21 cellular contexts compared by ENCODE assay signal in genomic region chr6:140017470-140017869, GRCh38.
A peak's percentile ranks its signal among the peaks of the same experiment; 100 is the strongest.
DNase-seq lines count a peak whose midpoint lies in the region; ATAC-seq, FAIRE-seq and TF ChIP-seq lines count a peak whose summit lies in the region.
"Had no signal": no experiment of that assay in that cellular context is flagged by ENCODE, and none has a peak within 500 bp of the region (broad histone marks: within the 10 kb centered on the region; RNA-seq: fewer than 3 reads in every experiment).

No MANE protein-coding gene starts in this region.

- H3K4me2 ChIP-seq in HepG2 (ENCODE audit: low read depth, low read length), result no peak overlapping the region
- H3K4me2 ChIP-seq in PC-3 (ENCODE audit: low read length), result no peak overlapping the region
- H3K4me2 ChIP-seq: BLaER1, GM23338 had no signal

- CTCF ChIA-PET in HepG2 (lab: Yijun Ruan, JAX; ENCODE audit: low intra/inter-chr PET ratio, low total read pairs), result no interaction called here
- CTCF ChIA-PET in PC-3 (lab: Charles Lee), result no interaction called here

- H3K9ac ChIP-seq in HepG2 (ENCODE audit: insufficient read depth, low read depth, low read length), result no peak overlapping the region
- no peak overlapping the region for H3K9ac ChIP-seq in PC-3 (ENCODE audit: low read length)
- H3K9ac ChIP-seq: BLaER1 had no signal

- H3K27me3 ChIP-seq in right lobe of liver, result no peaks in the 10 kb centered on the region
- no peaks in the 10 kb centered on the region for H3K27me3 ChIP-seq in HepG2 (ENCODE audit: control insufficient read depth in 1 of 2, insufficient read depth in 2 of 2, low read length in 2 of 2)
- no peaks in the 10 kb centered on the region for H3K27me3 ChIP-seq in PC-3 (ENCODE audit: low read length)
- H3K27me3 ChIP-seq: BLaER1 had no signal

- peak in 3 of 4 donors; percentile 65 to 72 (median 67) for ATAC-seq in right lobe of liver
- ATAC-seq in HepG2, result no peak
- peak; percentile 68 for ATAC-seq in PC-3
- ATAC-seq in mucosa of descending colon, result peak; percentile 61
- no peak for ATAC-seq in GM18502 (IDR thresholded peaks at IDR 0.05; ENCODE audit: poor library complexity, unreplicated experiment)
- ATAC-seq: GM12878, GM23338 had no signal

- H3K4me1 ChIP-seq in right lobe of liver (peaks cover 0 to 6% (median under 1%) of the 10 kb centered on the region in 4 donors), HepG2 (ENCODE audit: insufficient read depth, low read length) (no peaks in the 10 kb centered on the region), PC-3 (ENCODE audit: insufficient read depth, low read length) (no peaks in the 10 kb centered on the region), mucosa of descending colon (ENCODE audit: low read depth) (no peaks in the 10 kb centered on the region)

- H4K20me1 ChIP-seq in HepG2 (ENCODE audit: insufficient read depth, low read length), result no peaks in the 10 kb centered on the region
- H4K20me1 ChIP-seq in PC-3 (ENCODE audit: low read length), result no peaks in the 10 kb centered on the region
- H4K20me1 ChIP-seq: BLaER1 had no signal

- no TSS peak for BruUV-seq in HepG2 (replicated peaks; lab: Mats Ljungman, UMichigan)
- no TSS peak for BruUV-seq in PC-3 (replicated peaks; lab: Mats Ljungman, UMichigan)

- FAIRE-seq in HepG2 (lab: Jason Lieb, UNC), result no peak
- FAIRE-seq: GM12878, H54, HTR-8/SVneo had no signal

- 19% methylated on average over 1 of the region's 1 CpG for WGBS in right lobe of liver (ENCODE audit: insufficient coverage, low coverage, low lambda C conversion rate, missing lambda C conversion rate)
- 2% methylated on average over 1 of the region's 1 CpG for WGBS in HepG2 (ENCODE audit: low lambda C conversion rate)

- no peaks in the 10 kb centered on the region for H3K9me2 ChIP-seq in PC-3 (replicated peaks; ENCODE audit: low read length)

- POLR2A ChIA-PET in HepG2 (lab: Yijun Ruan, JAX), result no interaction called here
- POLR2A ChIA-PET in PC-3 (lab: Charles Lee; ENCODE audit: unreplicated experiment), result no interaction called here

- H3K9me3 ChIP-seq in right lobe of liver (no peaks in the 10 kb centered on the region), HepG2 (ENCODE audit: low read length) (peaks cover 41% of the 10 kb centered on the region), PC-3 (ENCODE audit: low read length) (no peaks in the 10 kb centered on the region), mucosa of descending colon (peaks cover 14% of the 10 kb centered on the region)

- H3K79me2 ChIP-seq in HepG2 (ENCODE audit: insufficient read depth, low read length), result no peaks in the 10 kb centered on the region
- H3K79me2 ChIP-seq in PC-3 (ENCODE audit: low read length), result no peaks in the 10 kb centered on the region

- H2AFZ ChIP-seq in HepG2 (ENCODE audit: low read length), result no peak overlapping the region
- H2AFZ ChIP-seq in PC-3 (ENCODE audit: low read length), result no peak overlapping the region
- H2AFZ ChIP-seq: GM23338 had no signal

- TF ChIP-seq POLR2A in right lobe of liver (IDR thresholded peaks at IDR 0.05) (no peak), HepG2 (IDR thresholded peaks at IDR 0.05; ENCODE audit: insufficient read depth in 1 of 2, low read depth in 2 of 2, low read length in 2 of 2) (no peak)

- TF ChIP-seq EP300 in HepG2 (IDR thresholded peaks at IDR 0.05; ENCODE audit: low read depth in 2 of 2, low read length in 2 of 2), result no peak
- TF ChIP-seq EP300 in HepG2 (CRISPR knock-in tag; IDR thresholded peaks at IDR 0.05; ENCODE audit: borderline replicate concordance), result no peak

- H3K27ac ChIP-seq in right lobe of liver (no peak overlapping the region), HepG2 (ENCODE audit: extremely low read length, insufficient read depth, low read length) (no peak overlapping the region), PC-3 (ENCODE audit: low read length) (no peak overlapping the region)
- H3K27ac ChIP-seq: BLaER1, HL-60 had no signal

- TF ChIP-seq CTCF in right lobe of liver (IDR thresholded peaks at IDR 0.05), result no peak
- TF ChIP-seq CTCF in HepG2 (CRISPR knock-in tag; IDR thresholded peaks at IDR 0.05), result no peak
- TF ChIP-seq CTCF in PC-3 (conservative IDR thresholded peaks at IDR 0.05; ENCODE audit: low read depth, low read length), result no peak
- no peak for TF ChIP-seq CTCF in fibroblast of pulmonary artery (IDR thresholded peaks at IDR 0.05; ENCODE audit: low read length, missing control alignments)
- no peak for TF ChIP-seq CTCF in mucosa of descending colon (IDR thresholded peaks at IDR 0.05)

- H3K36me3 ChIP-seq in right lobe of liver (no peaks in the 10 kb centered on the region), HepG2 (replicated peaks in 1 of 2; ENCODE audit: control insufficient read depth in 1 of 2, insufficient read depth in 2 of 2, low read length in 2 of 2) (no peaks in the 10 kb centered on the region), PC-3 (ENCODE audit: low read depth, low read length) (no peaks in the 10 kb centered on the region), mucosa of descending colon (ENCODE audit: low read depth) (no peaks in the 10 kb centered on the region)
- H3K36me3 ChIP-seq: BLaER1 had no signal

- TF ChIP-seq RAD21 in HepG2 (CRISPR knock-in tag; IDR thresholded peaks at IDR 0.05), result no peak

- H3K4me3 ChIP-seq in right lobe of liver, result no peak overlapping the region
- H3K4me3 ChIP-seq in HepG2 (replicated peaks in 1 of 3; ENCODE audit: insufficient read depth in 1 of 3, low read depth in 2 of 3, low read length in 3 of 3), result no peak overlapping the region
- no peak overlapping the region for H3K4me3 ChIP-seq in PC-3 (ENCODE audit: low read length)
- no peak overlapping the region for H3K4me3 ChIP-seq in fibroblast of pulmonary artery (replicated peaks; ENCODE audit: low read depth, low read length)
- H3K4me3 ChIP-seq in mucosa of descending colon, result no peak overlapping the region
- H3K4me3 ChIP-seq: BLaER1, GM12878, GM23338 had no signal

- in situ Hi-C loops in HepG2 (cut with HindIII; ENCODE audit: extremely low pct_ligation_motif_present, low pct_unique_long_range_greater_than_20kb), result no loop called here

- H3F3A ChIP-seq in PC-3 (ENCODE audit: low read length, unreplicated experiment), result no peaks in the 10 kb centered on the region

- intact Hi-C loops in right lobe of liver (cut with DNase I), result no loop called here
- intact Hi-C loops in HepG2 (cut with micrococcal nuclease; ENCODE audit: unreplicated experiment), result no loop called here
- intact Hi-C loops in PC-3 (cut with micrococcal nuclease), result loop anchor here (1.0 kb wide), 1 partner anchor 26 kb away; no protein-coding TSS in a partner anchor
- intact Hi-C loops in mucosa of descending colon (cut with DNase I, micrococcal nuclease), result no loop called here

- DNase-seq in right lobe of liver (no peak), HepG2 (ENCODE audit: low spot score) (no peak), PC-3 (no peak), fibroblast of pulmonary artery (ENCODE audit: low read depth) (peak; percentile 6), mucosa of descending colon (no peak), cerebellum (ENCODE audit: low spot score) (no peak), NCI-H146 treated with DMSO at 0.1 percent for 48 hours (lab: John Stamatoyannopoulos, UW; ENCODE audit: unreplicated experiment) (no peak)
- DNase-seq: 8988T; CD4-positive, alpha-beta memory T cell; DMS53; DND-41; EL; HCEC 1CT; HFFc6 had no signal

TF ChIP-seq in HepG2, 621 proteins besides CTCF, POLR2A, EP300 and RAD21:
- TF ChIP-seq ZNF557 (CRISPR knock-in tag; IDR thresholded peaks at IDR 0.05) (no peak), ZC3H4 (CRISPR knock-in tag; IDR thresholded peaks at IDR 0.05; ENCODE audit: borderline replicate concordance) (no peak), NFKBIZ (CRISPR knock-in tag; IDR thresholded peaks at IDR 0.05) (no peak), NCOA5 (CRISPR knock-in tag; IDR thresholded peaks at IDR 0.05) (no peak), ZNF235 (CRISPR knock-in tag; IDR thresholded peaks at IDR 0.05; ENCODE audit: borderline replicate concordance) (no peak), NFYC (CRISPR knock-in tag; IDR thresholded peaks at IDR 0.05) (no peak), ONECUT2 (CRISPR knock-in tag; IDR thresholded peaks at IDR 0.05) (no peak), KMT2B (CRISPR knock-in tag; IDR thresholded peaks at IDR 0.05) (no peak)

Comparison
In these comparisons a context has a peak if more than half of its experiments do, and no peak if none do; other contexts are left out.
1. ATAC-seq: peak in right lobe of liver (3 of 4), PC-3 (single experiment) and mucosa of descending colon (single experiment); none in HepG2 (single experiment) and GM18502 (single experiment).